In genomic region chr15:65870889-65871533, GRCh38 we compare ENCODE assay signal across 8 cellular contexts. TPM values are rescaled to one million over a fixed set of nuclear protein-coding genes. Genes with fewer than 3 reads are reported as not detected.
DNase-seq lines count a peak whose midpoint lies in the region; ATAC-seq lines count a peak whose summit lies in the region.

No MANE protein-coding gene starts in this region.

- peaks cover 3% of the 10 kb centered on the region for H3K27me3 Mint-ChIP-seq in activated T-cell treated with anti-CD3 and anti-CD28 coated beads, Interleukin-2, amount 50 U/mL, for 4 hours (ENCODE audit: low read depth)
- peaks cover 3% of the 10 kb centered on the region for H3K27me3 Mint-ChIP-seq in activated naive CD8-positive, alpha-beta T cell treated with anti-CD3 and anti-CD28 coated beads, Interleukin-2, amount 10 ng/mL, durations not matched to agents 7 days and 5 days

- H3K36me3 Mint-ChIP-seq in activated T-cell treated with anti-CD3 and anti-CD28 coated beads, Interleukin-2, amount 50 U/mL, for 4 hours (ENCODE audit: insufficient read depth) = peaks cover 5% of the 10 kb centered on the region
- H3K36me3 Mint-ChIP-seq in activated naive CD8-positive, alpha-beta T cell treated with anti-CD3 and anti-CD28 coated beads, Interleukin-2, amount 10 ng/mL, durations not matched to agents 7 days and 5 days = peaks cover 12% of the 10 kb centered on the region
- H3K36me3 Mint-ChIP-seq in stimulated activated effector memory CD8-positive, alpha-beta T cell treated with anti-CD3 and anti-CD28 coated beads, Interleukin-12 subunit alpha, Interleukin-12 subunit beta, amount 100 ng/mL, for 72 hours = peaks cover 50% of the 10 kb centered on the region

- H3K9me3 Mint-ChIP-seq in activated T-cell treated with anti-CD3 and anti-CD28 coated beads, Interleukin-2, amount 50 U/mL, for 4 hours = no peaks in the 10 kb centered on the region
- no peaks in the 10 kb centered on the region for H3K9me3 Mint-ChIP-seq in activated naive CD8-positive, alpha-beta T cell treated with anti-CD3 and anti-CD28 coated beads, Interleukin-2, amount 10 ng/mL, durations not matched to agents 7 days and 5 days
- no peaks in the 10 kb centered on the region for H3K9me3 Mint-ChIP-seq in stimulated activated effector memory CD8-positive, alpha-beta T cell treated with anti-CD3 and anti-CD28 coated beads, Interleukin-12 subunit alpha, Interleukin-12 subunit beta, amount 100 ng/mL, for 72 hours

- H3K27ac Mint-ChIP-seq in activated naive CD8-positive, alpha-beta T cell treated with anti-CD3 and anti-CD28 coated beads, Interleukin-2, amount 10 ng/mL, durations not matched to agents 7 days and 5 days = peak overlapping the region; percentile 98
- H3K27ac Mint-ChIP-seq in stimulated activated effector memory CD8-positive, alpha-beta T cell treated with anti-CD3 and anti-CD28 coated beads, Interleukin-12 subunit alpha, Interleukin-12 subunit beta, amount 100 ng/mL, for 72 hours = peak overlapping the region; percentile 100

- H3K4me3 Mint-ChIP-seq in activated T-cell treated with anti-CD3 and anti-CD28 coated beads, Interleukin-2, amount 50 U/mL, for 4 hours = peak overlapping the region; percentile 99
- peak overlapping the region; percentile 100 for H3K4me3 Mint-ChIP-seq in activated naive CD8-positive, alpha-beta T cell treated with anti-CD3 and anti-CD28 coated beads, Interleukin-2, amount 10 ng/mL, durations not matched to agents 7 days and 5 days
- H3K4me3 Mint-ChIP-seq in stimulated activated effector memory CD8-positive, alpha-beta T cell treated with anti-CD3 and anti-CD28 coated beads, Interleukin-12 subunit alpha, Interleukin-12 subunit beta, amount 100 ng/mL, for 72 hours = peak overlapping the region; percentile 99

- ATAC-seq in activated T-cell treated with anti-CD3 and anti-CD28 coated beads, Interleukin-2, amount 50 U/mL, for 4 hours = peak; percentile 19 to 31
- no peak for ATAC-seq in activated naive CD8-positive, alpha-beta T cell treated with anti-CD3 and anti-CD28 coated beads, Interleukin-2, amount 10 ng/mL, durations not matched to agents 7 days and 5 days (ENCODE audit: low read depth)
- ATAC-seq in stimulated activated effector memory CD8-positive, alpha-beta T cell treated with anti-CD3 and anti-CD28 coated beads, Interleukin-12 subunit alpha, Interleukin-12 subunit beta, amount 100 ng/mL, for 72 hours = peak; percentile 1
- no peak for ATAC-seq in GM21515 (IDR thresholded peaks at IDR 0.05; ENCODE audit: unreplicated experiment)

- no peak for DNase-seq in activated T-cell treated with anti-CD3 and anti-CD28 coated beads, Interleukin-2, amount 50 U/mL, for 4 hours
- no peak for DNase-seq in activated T-cell treated with anti-CD3 and anti-CD28 coated beads, Interleukin-2, amount 50 U/mL, for 1 hour
- DNase-seq in NCI-H1105 (lab: John Stamatoyannopoulos, UW) = peak; percentile 31
- no peak for DNase-seq in activated naive CD8-positive, alpha-beta T cell treated with anti-CD3 and anti-CD28 coated beads, Interleukin-2, amount 10 ng/mL, durations not matched to agents 7 days and 5 days
- peak; percentile 11 for DNase-seq in iPS-NIHi11 (ENCODE audit: low spot score)
- no peak for DNase-seq in stimulated activated effector memory CD8-positive, alpha-beta T cell treated with anti-CD3 and anti-CD28 coated beads, Interleukin-12 subunit alpha, Interleukin-12 subunit beta, amount 100 ng/mL, for 72 hours (ENCODE audit: low spot score in 2 of 2)
- DNase-seq in NCI-H1694 (lab: John Stamatoyannopoulos, UW) = no peak

- POLR2A ChIA-PET in activated naive CD8-positive, alpha-beta T cell treated with anti-CD3 and anti-CD28 coated beads, Interleukin-2, amount 10 ng/mL, durations not matched to agents 7 days and 5 days (lab: Charles Lee) = interaction anchor here (1.0 to 3.2 kb wide), 3 partner anchors 9 to 20 kb away, joined by 3 to 28 read pairs (median 5); no protein-coding TSS in a partner anchor

- peaks cover 36% of the 10 kb centered on the region for H3K4me1 Mint-ChIP-seq in activated T-cell treated with anti-CD3 and anti-CD28 coated beads, Interleukin-2, amount 50 U/mL, for 4 hours (ENCODE audit: low read depth)
- H3K4me1 Mint-ChIP-seq in activated naive CD8-positive, alpha-beta T cell treated with anti-CD3 and anti-CD28 coated beads, Interleukin-2, amount 10 ng/mL, durations not matched to agents 7 days and 5 days = peaks cover 22% of the 10 kb centered on the region
- H3K4me1 Mint-ChIP-seq in stimulated activated effector memory CD8-positive, alpha-beta T cell treated with anti-CD3 and anti-CD28 coated beads, Interleukin-12 subunit alpha, Interleukin-12 subunit beta, amount 100 ng/mL, for 72 hours = peaks cover 38% of the 10 kb centered on the region

RNA-seq across cellular contexts. Expression of gene RAB11A, which starts 1.7 kb away (rescaled TPM):
- total RNA-seq in activated T-cell treated with anti-CD3 and anti-CD28 coated beads, Interleukin-2, amount 50 U/mL, for 4 hours = 100 to 1,000 TPM; 127 to 139 (median 136) TPM
- total RNA-seq in activated naive CD8-positive, alpha-beta T cell treated with anti-CD3 and anti-CD28 coated beads, Interleukin-2, amount 10 ng/mL, durations not matched to agents 7 days and 5 days = 100 to 1,000 TPM; 141 to 151 TPM

Comparison
In these comparisons a context has a peak if more than half of its experiments do, and no peak if none do; other contexts are left out.
1. ATAC-seq: peak in activated T-cell treated with anti-CD3 and anti-CD28 coated beads, Interleukin-2, amount 50 U/mL, for 4 hours (2 of 2) and stimulated activated effector memory CD8-positive, alpha-beta T cell treated with anti-CD3 and anti-CD28 coated beads, Interleukin-12 subunit alpha, Interleukin-12 subunit beta, amount 100 ng/mL, for 72 hours (single experiment); none in activated naive CD8-positive, alpha-beta T cell treated with anti-CD3 and anti-CD28 coated beads, Interleukin-2, amount 10 ng/mL, durations not matched to agents 7 days and 5 days (single experiment) and GM21515 (single experiment).
2. DNase-seq: peak in NCI-H1105 (single experiment) and iPS-NIHi11 (single experiment); none in activated T-cell treated with anti-CD3 and anti-CD28 coated beads, Interleukin-2, amount 50 U/mL, for 4 hours (single experiment), activated T-cell treated with anti-CD3 and anti-CD28 coated beads, Interleukin-2, amount 50 U/mL, for 1 hour (single experiment), activated naive CD8-positive, alpha-beta T cell treated with anti-CD3 and anti-CD28 coated beads, Interleukin-2, amount 10 ng/mL, durations not matched to agents 7 days and 5 days (single experiment), stimulated activated effector memory CD8-positive, alpha-beta T cell treated with anti-CD3 and anti-CD28 coated beads, Interleukin-12 subunit alpha, Interleukin-12 subunit beta, amount 100 ng/mL, for 72 hours (0 of 2) and NCI-H1694 (single experiment).
3. Peak in every context shown above with its lines, with median percentiles within 50 percentile points of each other: H3K4me3 Mint-ChIP-seq.